In the genomic region with DNA sequence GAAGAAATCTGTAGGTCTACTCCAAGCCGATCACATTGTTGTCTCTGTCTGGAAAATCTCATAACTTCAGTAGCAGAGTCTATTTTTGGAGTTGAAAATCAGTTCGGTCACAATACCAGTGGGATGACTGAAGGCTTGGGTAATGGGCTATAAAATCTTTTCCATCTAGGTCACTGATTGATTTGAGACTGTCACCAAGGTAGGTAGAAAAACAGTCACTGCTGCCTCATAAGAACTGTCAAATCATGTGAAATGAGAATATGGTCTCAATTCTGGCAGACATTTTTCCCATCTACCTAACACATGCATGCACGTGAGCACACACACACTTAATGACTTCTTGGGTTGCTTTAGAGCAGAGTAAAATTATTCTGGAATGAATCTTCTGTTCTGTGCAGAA, we compare ENCODE assay signal across 12 cellular contexts.
DNase-seq lines count a peak whose midpoint lies in the region; ATAC-seq, FAIRE-seq and TF ChIP-seq lines count a peak whose summit lies in the region.
"Had no signal": no experiment of that assay in that cellular context is flagged by ENCODE, and none has a peak within 500 bp of the region (broad histone marks: within the 10 kb centered on the region; RNA-seq: fewer than 3 reads in every experiment).

No MANE protein-coding gene starts in this region.

- H3K36me3 ChIP-seq in cardiac muscle cell (no peaks in the 10 kb centered on the region), endothelial cell of umbilical vein (ENCODE audit: control insufficient read depth in 2 of 2, extremely low read depth in 1 of 2, insufficient read depth in 2 of 2, low read length in 2 of 2) (no peaks in the 10 kb centered on the region), uterus (no peaks in the 10 kb centered on the region)
- H3K36me3 ChIP-seq: pancreas had no signal

- FAIRE-seq in endothelial cell of umbilical vein (lab: Jason Lieb, UNC): no peak

- H3K9me3 Mint-ChIP-seq in nephron: peaks cover 31% of the 10 kb centered on the region

- ATAC-seq in HG03521 (IDR thresholded peaks at IDR 0.05; ENCODE audit: unreplicated experiment): no peak

- H3K79me2 ChIP-seq in endothelial cell of umbilical vein (ENCODE audit: control insufficient read depth, insufficient read depth, low read length): no peaks in the 10 kb centered on the region

- CTCF ChIA-PET in endothelial cell of umbilical vein (lab: Charles Lee): interaction anchor here (1.3 to 1.4 kb wide), 3 partner anchors 67 to 1168 kb away, joined by 3 to 5 read pairs (median 3); no protein-coding TSS in a partner anchor

- H3K4me1 Mint-ChIP-seq in nephron: peaks cover 12% of the 10 kb centered on the region
- H3K4me1 Mint-ChIP-seq: central memory CD8-positive, alpha-beta T cell had no signal

- no peak overlapping the region for H3K4me2 ChIP-seq in endothelial cell of umbilical vein (ENCODE audit: insufficient read depth, low read length)

- peak overlapping the region; percentile 89 to 95 (median 93) for H3K27ac Mint-ChIP-seq in nephron
- H3K27ac Mint-ChIP-seq: T-helper 2 cell treated with Interferon-gamma antibody and Interleukin-4, amounts not matched to agents 5 μg/mL and 100 μg/mL, for 36 hours had no signal

- H3K27me3 ChIP-seq in cardiac muscle cell: no peaks in the 10 kb centered on the region
- H3K27me3 ChIP-seq in endothelial cell of umbilical vein (ENCODE audit: control insufficient read depth in 2 of 2, insufficient read depth in 2 of 2, low read length in 2 of 2): no peaks in the 10 kb centered on the region
- H3K27me3 ChIP-seq in uterus: no peaks in the 10 kb centered on the region
- H3K27me3 ChIP-seq: pancreas had no signal

- no peak overlapping the region for H3K9ac ChIP-seq in endothelial cell of umbilical vein (replicated peaks; ENCODE audit: extremely low read depth, insufficient read depth, low read length)

- peaks cover 15% of the 10 kb centered on the region for H3K4me1 ChIP-seq in cardiac muscle cell (ENCODE audit: low read depth)
- peaks cover 6% of the 10 kb centered on the region for H3K4me1 ChIP-seq in endothelial cell of umbilical vein (ENCODE audit: control insufficient read depth, extremely low read depth, insufficient read depth, low read length)
- H3K4me1 ChIP-seq in uterus: no peaks in the 10 kb centered on the region
- H3K4me1 ChIP-seq: pancreas had no signal

- no TSS peak for BruUV-seq in endothelial cell of umbilical vein (replicated peaks; lab: Mats Ljungman, UMichigan)

- H3K4me3 Mint-ChIP-seq in nephron: no peak overlapping the region
- H3K4me3 Mint-ChIP-seq: central memory CD8-positive, alpha-beta T cell; T-helper 2 cell treated with Interferon-gamma antibody and Interleukin-4, amounts not matched to agents 5 μg/mL and 100 μg/mL, for 36 hours had no signal

- intact Hi-C loops in cardiac septum (cut with DNase I) (loop anchor here (10.0 kb wide), 2 partner anchors 238 to 1162 kb away; a partner anchor contains a TSS), endothelial cell of umbilical vein (cut with micrococcal nuclease) (no loop called here), uterus (cut with DNase I; ENCODE audit: low total_unique reads) (no loop called here)

- POLR2A ChIA-PET in endothelial cell of umbilical vein (lab: Charles Lee): no interaction called here

- no peaks in the 10 kb centered on the region for H4K20me1 ChIP-seq in endothelial cell of umbilical vein (replicated peaks; ENCODE audit: control insufficient read depth, extremely low read depth, insufficient read depth, low read length)

- no peaks in the 10 kb centered on the region for H3K27me3 Mint-ChIP-seq in nephron (ENCODE audit: low read depth)
- H3K27me3 Mint-ChIP-seq: central memory CD8-positive, alpha-beta T cell had no signal

- H3K4me3 ChIP-seq in cardiac muscle cell (no peak overlapping the region), endothelial cell of umbilical vein (replicated peaks in 1 of 3; ENCODE audit: insufficient read depth in 1 of 3, low read depth in 1 of 3, low read length in 3 of 3) (no peak overlapping the region), uterus (no peak overlapping the region)
- H3K4me3 ChIP-seq: pancreas had no signal

- H3K27ac ChIP-seq in cardiac muscle cell (peak overlapping the region; percentile 86), endothelial cell of umbilical vein (ENCODE audit: insufficient read depth, low read depth, low read length) (no peak overlapping the region), uterus (peak overlapping the region; percentile 68 to 80)

- H3K9me3 ChIP-seq in cardiac muscle cell (ENCODE audit: low read depth) (no peaks in the 10 kb centered on the region), endothelial cell of umbilical vein (replicated peaks; ENCODE audit: control insufficient read depth, insufficient read depth, low read length) (no peaks in the 10 kb centered on the region), uterus (no peaks in the 10 kb centered on the region)
- H3K9me3 ChIP-seq: pancreas had no signal

- no peak for TF ChIP-seq POLR2A in endothelial cell of umbilical vein (IDR thresholded peaks at IDR 0.05; ENCODE audit: low read depth, low read length)
- TF ChIP-seq POLR2A in uterus (IDR thresholded peaks at IDR 0.05): no peak

- no peaks in the 10 kb centered on the region for H3K36me3 Mint-ChIP-seq in nephron (ENCODE audit: low read depth)

- no peaks in the 10 kb centered on the region for H3K9me1 ChIP-seq in endothelial cell of umbilical vein (replicated peaks; ENCODE audit: control insufficient read depth, extremely low read depth, insufficient read depth, low read length)

- DNase-seq in cardiac muscle cell (ENCODE audit: low read depth in 1 of 2, low spot score in 1 of 2) (no peak), cardiac septum (ENCODE audit: low spot score) (no peak), endothelial cell of umbilical vein (ENCODE audit: low read depth, low spot score) (no peak), uterus (no peak), Kasumi-1 (lab: John Stamatoyannopoulos, UW) (no peak), DMS79 treated with DMSO at 0.1 percent for 48 hours (lab: John Stamatoyannopoulos, UW) (no peak)
- DNase-seq: NCI-H446 had no signal

- dilution Hi-C loops in endothelial cell of umbilical vein (cut with MboI; ENCODE audit: extremely low pct_ligation_motif_present, low sequenced_read_pairs): no loop called here

- peak overlapping the region; percentile 86 for H2AFZ ChIP-seq in endothelial cell of umbilical vein (ENCODE audit: low read depth, low read length)

- no peak for TF ChIP-seq CTCF in cardiac muscle cell (IDR thresholded peaks at IDR 0.05; ENCODE audit: low read depth, low read length)
- no peak for TF ChIP-seq CTCF in endothelial cell of umbilical vein (IDR thresholded peaks at IDR 0.05; ENCODE audit: extremely low read depth in 1 of 2, insufficient read depth in 1 of 2, low read depth in 1 of 2, low read length in 2 of 2)
- no peak for TF ChIP-seq CTCF in nephron (IDR thresholded peaks at IDR 0.05; ENCODE audit: unreplicated experiment in 3 of 3)
- no peak for TF ChIP-seq CTCF in uterus (IDR thresholded peaks at IDR 0.05)

TF ChIP-seq in endothelial cell of umbilical vein, 7 proteins besides CTCF, POLR2A, EP300 and RAD21:
- TF ChIP-seq POLR2AphosphoS5 (IDR thresholded peaks at IDR 0.05; ENCODE audit: insufficient read depth, low read depth, low read length): no peak
- no peak for TF ChIP-seq MYC (IDR thresholded peaks at IDR 0.05; ENCODE audit: low read depth, low read length)
- no peak for TF ChIP-seq GATA2 (IDR thresholded peaks at IDR 0.05; ENCODE audit: insufficient read depth, insufficient read length, low read depth, low read length)
- TF ChIP-seq JUN (IDR thresholded peaks at IDR 0.05; ENCODE audit: borderline replicate concordance, insufficient read depth, insufficient read length, low read depth): no peak
- TF ChIP-seq FOS (IDR thresholded peaks at IDR 0.05; ENCODE audit: borderline replicate concordance, insufficient read depth, low read length): no peak
- TF ChIP-seq, protein P1, sequence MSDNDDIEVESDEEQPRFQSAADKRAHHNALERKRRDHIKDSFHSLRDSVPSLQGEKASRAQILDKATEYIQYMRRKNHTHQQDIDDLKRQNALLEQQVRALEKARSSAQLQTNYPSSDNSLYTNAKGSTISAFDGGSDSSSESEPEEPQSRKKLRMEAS (IDR thresholded peaks at IDR 0.05; ENCODE audit: insufficient read depth, insufficient read length): no peak
- no peak for TF ChIP-seq EZH2 (IDR thresholded peaks at IDR 0.05; ENCODE audit: borderline replicate concordance, low read depth, low read length, severe bottlenecking)
